ENCODE assay signal across 8 cellular contexts in the genomic region with DNA sequence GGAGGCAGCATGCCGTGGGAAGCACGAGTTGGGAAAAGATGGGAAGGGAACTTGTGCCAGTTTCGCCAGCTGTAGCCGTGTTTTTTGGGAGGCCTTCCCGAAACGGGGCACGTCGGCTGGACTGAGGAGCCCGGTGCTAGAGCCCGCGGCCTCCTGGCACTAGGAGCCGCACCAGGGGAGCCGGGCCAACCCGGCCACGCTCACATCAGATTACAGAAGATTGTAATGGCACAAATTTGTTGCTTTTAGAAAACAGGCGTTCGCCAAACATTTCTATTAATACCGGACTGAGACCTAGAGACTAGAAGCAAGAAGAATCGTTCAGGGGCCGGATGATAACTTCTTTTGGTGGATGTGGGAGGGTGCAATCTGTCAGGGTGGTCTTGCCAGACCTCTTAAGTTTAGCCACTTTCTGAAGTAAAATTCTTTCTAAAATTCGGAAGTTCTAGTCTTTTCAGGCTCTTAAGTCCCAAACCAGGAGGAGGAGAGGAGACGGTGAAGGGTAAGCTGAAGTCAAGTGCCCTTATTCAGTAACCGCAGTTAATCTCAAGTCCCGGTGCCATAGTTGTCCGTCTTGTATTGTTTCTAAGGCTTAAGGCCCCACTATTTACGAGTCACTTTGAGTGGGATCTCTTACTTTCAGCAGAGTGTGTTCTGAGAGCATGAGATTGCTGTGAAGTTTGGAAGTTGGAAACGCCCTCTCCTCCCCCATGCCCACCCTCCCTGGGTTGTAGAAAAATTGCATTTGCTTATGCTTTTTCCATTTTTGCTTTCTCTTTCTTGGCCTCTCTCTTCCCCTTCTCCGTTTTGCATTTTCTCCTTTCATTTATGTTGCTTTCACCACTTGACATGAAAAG. TPM values are rescaled to one million over a fixed set of nuclear protein-coding genes. Genes with fewer than 3 reads are reported as not detected.
DNase-seq lines count a peak whose midpoint lies in the region; FAIRE-seq and TF ChIP-seq lines count a peak whose summit lies in the region.

No MANE protein-coding gene starts in this region.

- peaks cover 12 to 27% of the 10 kb centered on the region in 2 donors for H3K4me1 ChIP-seq in ascending aorta
- H3K4me1 ChIP-seq in small intestine (ENCODE audit: control insufficient read depth in 2 of 2, insufficient read depth in 1 of 2, low read depth in 1 of 2, low read length in 1 of 2): no peaks in the 10 kb centered on the region

- 1 to 5% (median 3%) methylated on average over 28 of the region's 28 CpGs for WGBS in small intestine, 3 donors

- peak in 1 of 3 experiments; percentile 10 for TF ChIP-seq CTCF in ascending aorta (IDR thresholded peaks at IDR 0.05)

- peak overlapping the region; percentile 91 to 94 for H3K4me3 ChIP-seq in ascending aorta
- peak overlapping the region; percentile 89 for H3K4me3 ChIP-seq in iPS-11a (ENCODE audit: low read depth, low read length)
- H3K4me3 ChIP-seq in small intestine (ENCODE audit: low read depth in 1 of 2, low read length in 2 of 2): peak overlapping the region; percentile 97 to 98

- intact Hi-C loops in ascending aorta (cut with DNase I): loop anchor here (2.0 to 10.0 kb wide), 4 partner anchors 71 to 157 kb away; partner anchors contain the start of genes GNS and TBK1

- H3K27ac ChIP-seq in ascending aorta (peak overlapping the region; percentile 93 to 95), small intestine (ENCODE audit: low read depth in 1 of 2, low read length in 1 of 2) (peak overlapping the region; percentile 93 to 97)

- DNase-seq in OCI-M1 (lab: John Stamatoyannopoulos, UW) (peak; percentile 79), ascending aorta (ENCODE audit: low spot score in 2 of 2) (peak in 1 of 2 donors; percentile 78), small intestine (peak; percentile 41), GDM1 (lab: John Stamatoyannopoulos, UW) (no peak), NCI-H226 (no peak)
- DNase-seq in effector CD8-positive, alpha-beta T cell (lab: John Stamatoyannopoulos, UW): no peak

- peaks cover 0 to 4% of the 10 kb centered on the region in 2 donors for H3K36me3 ChIP-seq in ascending aorta
- no peaks in the 10 kb centered on the region for H3K36me3 ChIP-seq in small intestine (ENCODE audit: control insufficient read depth in 2 of 2, insufficient read depth in 2 of 2, low read length in 2 of 2)

- TF ChIP-seq POLR2A in GM19099 (IDR thresholded peaks at IDR 0.05; ENCODE audit: extremely low read depth, insufficient read length, low read depth): peak; percentile 37

- H3K9me3 ChIP-seq in ascending aorta (no peaks in the 10 kb centered on the region), small intestine (ENCODE audit: control insufficient read depth, low read depth) (no peaks in the 10 kb centered on the region)

- H3K27me3 ChIP-seq in ascending aorta (no peaks in the 10 kb centered on the region), small intestine (ENCODE audit: control insufficient read depth in 2 of 2, insufficient read depth in 2 of 2, low read length in 2 of 2) (no peaks in the 10 kb centered on the region)

- FAIRE-seq in small intestine (lab: Jason Lieb, UNC): no peak

RNA-seq across cellular contexts. Expression of gene RASSF3, which starts 1.4 kb away (rescaled TPM):
- total RNA-seq in ascending aorta: 79.6 TPM
- polyA plus RNA-seq in small intestine: 10 to 100 TPM; 21.6 to 23.3 (median 22.2) TPM

Comparison
In these comparisons a context has a peak if more than half of its experiments do, and no peak if none do; other contexts are left out.
1. DNase-seq: peak in OCI-M1 (single experiment) and small intestine (single experiment); none in GDM1 (single experiment), effector CD8-positive, alpha-beta T cell (single experiment) and NCI-H226 (single experiment).
2. Peak in every context shown above with its lines, with median percentiles within 50 percentile points of each other: H3K4me3 ChIP-seq.